Comparison of ENCODE assay signal across 19 cellular contexts in the genomic region with DNA sequence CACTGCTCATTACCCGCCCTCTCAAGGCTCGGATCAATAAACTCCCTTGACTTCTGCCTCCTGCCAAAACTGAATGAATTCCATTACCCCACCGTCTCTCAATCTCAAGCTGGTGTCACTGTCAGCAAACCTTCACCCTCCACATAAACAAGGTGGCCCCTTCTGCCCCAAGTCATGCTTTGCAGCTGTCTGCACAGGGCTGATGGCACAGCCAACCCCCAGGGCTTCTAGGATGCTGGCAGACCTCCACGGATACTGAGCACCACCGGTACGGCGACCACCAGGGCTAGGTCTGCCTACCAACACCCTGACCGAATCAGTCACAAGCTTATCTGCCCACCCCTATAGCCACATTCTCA. TPM values are rescaled to one million over a fixed set of nuclear protein-coding genes. Genes with fewer than 3 reads are reported as not detected.
DNase-seq lines count a peak whose midpoint lies in the region; ATAC-seq, FAIRE-seq and TF ChIP-seq lines count a peak whose summit lies in the region.
"Had no signal": no experiment of that assay in that cellular context is flagged by ENCODE, and none has a peak within 500 bp of the region (broad histone marks: within the 10 kb centered on the region; RNA-seq: fewer than 3 reads in every experiment).

No MANE protein-coding gene starts in this region.

- H3K4me3 ChIP-seq in mammary epithelial cell (replicated peaks in 1 of 3; ENCODE audit: insufficient read depth in 1 of 3, low read depth in 2 of 3, low read length in 3 of 3) (peak overlapping the region in 1 of 3 experiments; percentile 9), lower lobe of right lung (no peak overlapping the region), skin epidermis (no peak overlapping the region)
- H3K4me3 ChIP-seq: BLaER1 had no signal

- H3K79me2 ChIP-seq in mammary epithelial cell (ENCODE audit: insufficient read depth, low read length), result peaks cover 92% of the 10 kb centered on the region

- WGBS in mammary epithelial cell (ENCODE audit: low coverage, missing lambda C conversion rate), result 25% methylated on average over 7 of the region's 8 CpGs

- H3K27me3 ChIP-seq in mammary epithelial cell (ENCODE audit: insufficient read depth, low read length), result no peaks in the 10 kb centered on the region
- no peaks in the 10 kb centered on the region for H3K27me3 ChIP-seq in lower lobe of right lung (ENCODE audit: low read depth)
- H3K27me3 ChIP-seq: BLaER1 had no signal

- H3K9ac ChIP-seq in mammary epithelial cell (ENCODE audit: insufficient read depth, low read length), result peak overlapping the region; percentile 35
- H3K9ac ChIP-seq: BLaER1 had no signal

- peak; percentile 2 to 7 for ATAC-seq in lower lobe of right lung
- ATAC-seq in HG02571 (IDR thresholded peaks at IDR 0.05; ENCODE audit: unreplicated experiment), result no peak
- no peak for ATAC-seq in left lobe of liver
- ATAC-seq: natural killer cell had no signal

- H4K20me1 ChIP-seq in mammary epithelial cell (ENCODE audit: insufficient read depth, low read length), result no peaks in the 10 kb centered on the region

- peaks cover 46% of the 10 kb centered on the region for H3K4me1 ChIP-seq in mammary epithelial cell (ENCODE audit: insufficient read depth, low read length)
- peaks cover 38% of the 10 kb centered on the region for H3K4me1 ChIP-seq in lower lobe of right lung

- H3K27ac ChIP-seq in mammary epithelial cell (ENCODE audit: insufficient read depth, low read depth, low read length) (peak overlapping the region; percentile 46), lower lobe of right lung (peak overlapping the region; percentile 59), skin epidermis (peak overlapping the region in 18 of 21 experiments; percentile 6 to 82 (median 60))
- H3K27ac ChIP-seq: BLaER1, VCaP had no signal

- in situ Hi-C loops in mammary epithelial cell (cut with MboI; ENCODE audit: low sequenced_read_pairs in 2 of 2), result no loop called here

- FAIRE-seq in RCC 7860 (lab: Jason Lieb, UNC), result no peak
- FAIRE-seq: colon had no signal

- dilution Hi-C loops in mammary epithelial cell (cut with HindIII; ENCODE audit: low sequenced_read_pairs), result no loop called here

- DNase-seq in NCI-H69 (lab: John Stamatoyannopoulos, UW) (peak; percentile 43), mammary epithelial cell (no peak), lower lobe of right lung (no peak), left lobe of liver (ENCODE audit: low spot score) (no peak), islet precursor cell (no peak), RCC 7860 (ENCODE audit: low spot score) (no peak)
- DNase-seq: DMS53; kidney glomerular epithelial cell; natural killer cell; NCI-H187; NCI-H524 treated with DMSO at 0.1 percent for 48 hours; OCI-M1; retina; stimulated activated CD4-positive, alpha-beta T cell treated with anti-CD3 and anti-CD28 coated beads, Interleukin-2, amount 100 ng/mL, for 24 hours had no signal

- no peaks in the 10 kb centered on the region for H3K9me3 ChIP-seq in mammary epithelial cell (replicated peaks; ENCODE audit: insufficient read depth, low read length)
- H3K9me3 ChIP-seq in lower lobe of right lung, result no peaks in the 10 kb centered on the region
- H3K9me3 ChIP-seq: BLaER1 had no signal

- H3K36me3 ChIP-seq in mammary epithelial cell (ENCODE audit: insufficient read depth, low read length) (no peaks in the 10 kb centered on the region), lower lobe of right lung (no peaks in the 10 kb centered on the region)

- peak overlapping the region; percentile 82 for H2AFZ ChIP-seq in mammary epithelial cell (ENCODE audit: low read depth, low read length)

- H3K4me2 ChIP-seq in mammary epithelial cell (ENCODE audit: insufficient read depth, low read depth, low read length), result peak overlapping the region; percentile 75
- H3K4me2 ChIP-seq: BLaER1 had no signal

- TF ChIP-seq CTCF in mammary epithelial cell (conservative IDR thresholded peaks at IDR 0.05 in 1 of 2, IDR thresholded peaks at IDR 0.05 in 1 of 2; ENCODE audit: extremely low read depth in 1 of 2, insufficient read depth in 1 of 2, low read depth in 1 of 2, low read length in 2 of 2) (no peak), lower lobe of right lung (IDR thresholded peaks at IDR 0.05) (no peak)

- BruUV-seq in mammary epithelial cell (replicated peaks; lab: Mats Ljungman, UMichigan), result no TSS peak

- intact Hi-C loops in mammary epithelial cell (cut with micrococcal nuclease) (loop anchor here (5.0 kb wide), 1 partner anchor 37 kb away; no protein-coding TSS in a partner anchor), lower lobe of right lung (cut with DNase I) (no loop called here)

- CTCF ChIA-PET in mammary epithelial cell (lab: Charles Lee; ENCODE audit: low non-redundant PET), result no interaction called here

RNA-seq across cellular contexts. Expression of gene PARD3, which starts 46.1 kb away (rescaled TPM):
- 10 to 100 TPM; 47.1 to 58.7 TPM for total RNA-seq in mammary epithelial cell
- polyA plus RNA-seq in mammary epithelial cell, result 32.1 TPM
- 48.8 TPM for polyA minus RNA-seq in mammary epithelial cell
- 34.1 TPM for total RNA-seq in lower lobe of right lung
- total RNA-seq in left lobe of liver, result 19.1 TPM

Comparison
In these comparisons a context has a peak if more than half of its experiments do, and no peak if none do; other contexts are left out.
1. ATAC-seq: peak in lower lobe of right lung (2 of 2); none in HG02571 (single experiment) and left lobe of liver (single experiment).
2. Peak in every context shown above with its lines, with median percentiles within 50 percentile points of each other: H3K27ac ChIP-seq.